Comparison of ENCODE assay signal across 1 cellular context in genomic region chr14:53278602-53279506, GRCh38.
TF ChIP-seq lines count a peak whose summit lies in the region.

No MANE protein-coding gene starts in this region.

TF ChIP-seq in K562, 482 proteins besides CTCF, POLR2A, EP300 and RAD21 (continued from another document and continues in another):
- peak; percentile 72; the same call in 1 of the 2 replicates for TF ChIP-seq KLF13 (tag; IDR thresholded peaks at IDR 0.05; ENCODE audit: borderline replicate concordance, low read depth)
- TF ChIP-seq DPF2 (IDR thresholded peaks at IDR 0.05), result no peak
- no peak for TF ChIP-seq POLR3G (IDR thresholded peaks at IDR 0.05; ENCODE audit: extremely low read depth, insufficient read length, insufficient replicate concordance)
- TF ChIP-seq TCF7 (IDR thresholded peaks at IDR 0.05; ENCODE audit: borderline replicate concordance), result no peak
- no peak for TF ChIP-seq ILF3 (IDR thresholded peaks at IDR 0.05; ENCODE audit: borderline replicate concordance)
- peak in 1 of 2 experiments; percentile 96; a peak in 2 of 4 replicates for TF ChIP-seq ZNF639 (CRISPR knock-in tag; conservative IDR thresholded peaks at IDR 0.05 in 1 of 2, IDR thresholded peaks at IDR 0.05 in 1 of 2)
- TF ChIP-seq HDAC8 (tag; IDR thresholded peaks at IDR 0.05), result peak; percentile 63; the same call in 1 of the 2 replicates
- TF ChIP-seq SRSF1 (IDR thresholded peaks at IDR 0.05; ENCODE audit: low read depth, low read length), result no peak
- no peak for TF ChIP-seq MTF1 (CRISPR knock-in tag; IDR thresholded peaks at IDR 0.05; ENCODE audit: borderline replicate concordance)
- TF ChIP-seq ZNF124 (CRISPR knock-in tag; IDR thresholded peaks at IDR 0.05), result no peak
- no peak for TF ChIP-seq ELF2 (CRISPR knock-in tag; IDR thresholded peaks at IDR 0.05)
- TF ChIP-seq NEUROD1 (IDR thresholded peaks at IDR 0.05; ENCODE audit: borderline replicate concordance, low read depth, low read length, partially characterized antibody), result no peak
- TF ChIP-seq TAF1 (IDR thresholded peaks at IDR 0.05; ENCODE audit: control insufficient read depth, extremely low read depth, insufficient read depth, low read length, severe bottlenecking), result no peak
- peak in 1 of 3 experiments; percentile 60; a peak in 1 of 6 replicates for TF ChIP-seq ZBTB11 (CRISPR knock-in tag; IDR thresholded peaks at IDR 0.05)
- no peak for TF ChIP-seq CBX2 (IDR thresholded peaks at IDR 0.05; ENCODE audit: insufficient read depth, low read length, poor library complexity, severe bottlenecking)
- no peak for TF ChIP-seq ZNF224 (CRISPR knock-in tag; IDR thresholded peaks at IDR 0.05)
- TF ChIP-seq SRSF9 (IDR thresholded peaks at IDR 0.05; ENCODE audit: borderline replicate concordance, low read depth, low read length), result no peak
- no peak for TF ChIP-seq PCBP2 (IDR thresholded peaks at IDR 0.05; ENCODE audit: low read depth, low read length, poor library complexity, severe bottlenecking)
- TF ChIP-seq TFAM (CRISPR knock-in tag; conservative IDR thresholded peaks at IDR 0.05), result no peak
- TF ChIP-seq PTRF (tag; IDR thresholded peaks at IDR 0.05), result peak; percentile 80
- TF ChIP-seq KAT7 (CRISPR knock-in tag; IDR thresholded peaks at IDR 0.05; ENCODE audit: borderline replicate concordance), result no peak
- peak; percentile 77 for TF ChIP-seq NFXL1 (CRISPR knock-in tag; IDR thresholded peaks at IDR 0.05)
- TF ChIP-seq MEF2A (IDR thresholded peaks at IDR 0.05; ENCODE audit: control insufficient read depth, low read depth, low read length), result no peak
- TF ChIP-seq BACH1 (tag; IDR thresholded peaks at IDR 0.05), result peak; percentile 90
- TF ChIP-seq ZBTB9 (CRISPR knock-in tag; IDR thresholded peaks at IDR 0.05), result peak; percentile 94
- no peak for TF ChIP-seq FOXK1 (CRISPR knock-in tag; IDR thresholded peaks at IDR 0.05; ENCODE audit: borderline replicate concordance)
- TF ChIP-seq ZNF780A (CRISPR knock-in tag; IDR thresholded peaks at IDR 0.05), result no peak
- TF ChIP-seq GABPA (tag; conservative IDR thresholded peaks at IDR 0.05; ENCODE audit: low read depth), result peak; percentile 59
- TF ChIP-seq KLF6 (CRISPR knock-in tag; IDR thresholded peaks at IDR 0.05; ENCODE audit: borderline replicate concordance), result peak; percentile 90; the same call in 1 of the 2 replicates
- no peak for TF ChIP-seq ETS2 (tag; IDR thresholded peaks at IDR 0.05; ENCODE audit: borderline replicate concordance, poor library complexity, severe bottlenecking)
- no peak for TF ChIP-seq ZNF655 (CRISPR knock-in tag; IDR thresholded peaks at IDR 0.05)
- peak; percentile 89 for TF ChIP-seq ZNF589 (CRISPR knock-in tag; IDR thresholded peaks at IDR 0.05; ENCODE audit: low read depth)
- TF ChIP-seq SNRNP70 (optimal IDR thresholded peaks at IDR 0.05; ENCODE audit: low read depth, low read length), result no peak
- peak; percentile 30; the same call in 1 of the 2 replicates for TF ChIP-seq NCOR1 (IDR thresholded peaks at IDR 0.05)
- no peak for TF ChIP-seq ZNF146 (CRISPR knock-in tag; IDR thresholded peaks at IDR 0.05; ENCODE audit: unreplicated experiment)
- TF ChIP-seq ZNF277 (CRISPR knock-in tag; IDR thresholded peaks at IDR 0.05; ENCODE audit: borderline replicate concordance), result no peak
- no peak for TF ChIP-seq LEF1 (IDR thresholded peaks at IDR 0.05)
- no peak for TF ChIP-seq PBX2 (CRISPR knock-in tag; IDR thresholded peaks at IDR 0.05; ENCODE audit: low read depth)
- peak; percentile 36; the same call in 1 of the 2 replicates for TF ChIP-seq PBX2 (tag; conservative IDR thresholded peaks at IDR 0.05; ENCODE audit: low read depth)
- 0 out of 2 replicates have a peak, but pooled peaks have one; percentile 59 for TF ChIP-seq ZNF134 (CRISPR knock-in tag; conservative IDR thresholded peaks at IDR 0.05)
- no peak for TF ChIP-seq JUN (IDR thresholded peaks at IDR 0.05; ENCODE audit: borderline replicate concordance, low read depth, low read length)
- TF ChIP-seq JUN (CRISPR knock-in tag; IDR thresholded peaks at IDR 0.05; ENCODE audit: borderline replicate concordance), result no peak
- no peak for TF ChIP-seq ZNF174 (CRISPR knock-in tag; IDR thresholded peaks at IDR 0.05)
- no peak for TF ChIP-seq ZFP1 (CRISPR knock-in tag; IDR thresholded peaks at IDR 0.05)
- no peak for TF ChIP-seq ZNF12 (CRISPR knock-in tag; IDR thresholded peaks at IDR 0.05)
- TF ChIP-seq CBX3 (IDR thresholded peaks at IDR 0.05; ENCODE audit: borderline replicate concordance in 1 of 2, low read length in 2 of 2), result no peak
- TF ChIP-seq HNRNPLL (IDR thresholded peaks at IDR 0.05; ENCODE audit: low read depth, low read length, poor library complexity, severe bottlenecking), result no peak
- no peak for TF ChIP-seq ARHGAP35 (IDR thresholded peaks at IDR 0.05; ENCODE audit: partially characterized antibody)
- TF ChIP-seq ZKSCAN1 (IDR thresholded peaks at IDR 0.05; ENCODE audit: low read depth, low read length), result no peak
- peak; percentile 80 for TF ChIP-seq ZNF311 (CRISPR knock-in tag; IDR thresholded peaks at IDR 0.05)
- peak; percentile 74 for TF ChIP-seq ATF4 (CRISPR knock-in tag; IDR thresholded peaks at IDR 0.05)
- no peak for TF ChIP-seq GTF2F1 (IDR thresholded peaks at IDR 0.05; ENCODE audit: low read depth, low read length)
- TF ChIP-seq CUX1 (CRISPR knock-in tag; IDR thresholded peaks at IDR 0.05), result peak; percentile 85
- no peak for TF ChIP-seq ILK (tag; IDR thresholded peaks at IDR 0.05; ENCODE audit: borderline replicate concordance, low read depth)
